In the genomic region with DNA sequence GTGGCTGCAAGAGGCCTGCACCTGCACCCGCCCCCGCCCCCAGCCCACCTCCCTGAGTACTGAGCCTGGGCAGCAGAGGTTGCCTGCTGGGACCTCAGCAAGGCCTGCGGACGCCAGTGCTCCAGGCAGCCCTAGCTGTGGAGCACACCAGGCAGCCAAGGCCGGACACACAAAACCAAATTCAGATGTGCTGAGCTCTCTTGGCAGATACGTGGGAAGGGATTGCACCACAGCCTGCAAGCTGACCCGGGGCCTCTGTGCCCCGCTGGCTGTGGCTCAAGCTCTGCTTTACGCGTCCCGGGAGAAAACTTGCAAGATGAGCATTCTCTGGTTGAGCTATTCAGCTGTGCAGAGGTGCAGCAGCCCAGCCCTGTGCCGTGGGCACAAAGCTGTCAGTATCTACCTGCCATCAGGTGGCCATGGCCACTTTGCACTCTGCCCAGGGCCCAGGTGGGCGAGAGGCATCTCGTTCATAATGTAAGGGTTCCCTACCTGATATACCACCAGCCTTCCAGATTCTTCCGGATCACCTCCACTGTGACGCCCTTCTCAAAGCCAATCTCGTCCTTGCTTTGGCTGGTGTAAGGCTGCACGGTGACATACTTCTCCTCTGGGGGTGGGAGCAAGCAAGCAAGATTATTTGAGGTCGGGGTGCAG, we compare ENCODE assay signal across 11 cellular contexts.
A peak's percentile ranks its signal among the peaks of the same experiment; 100 is the strongest.
DNase-seq lines count a peak whose midpoint lies in the region; ATAC-seq and TF ChIP-seq lines count a peak whose summit lies in the region.
"Had no signal": no experiment of that assay in that cellular context is flagged by ENCODE, and none has a peak within 500 bp of the region (broad histone marks: within the 10 kb centered on the region; RNA-seq: fewer than 3 reads in every experiment).

No MANE protein-coding gene starts in this region.

- H3K9me3 Mint-ChIP-seq in activated naive CD4-positive, alpha-beta T cell treated with anti-CD3 and anti-CD28 coated beads, Interleukin-2, amount 50 U/mL, for 72 hours = no peaks in the 10 kb centered on the region
- H3K9me3 Mint-ChIP-seq: activated T-cell treated with anti-CD3 and anti-CD28 coated beads, Interleukin-2, amount 50 U/mL, for 24 hours had no signal

- 77 to 90% (median 78%) methylated on average over 8 to 19 of the region's 19 CpGs for WGBS in stomach, 5 donors

- peak; percentile 95 for DNase-seq in GM03348 (ENCODE audit: low spot score)
- peak; percentile 85 for DNase-seq in coronary artery (ENCODE audit: low spot score)
- peak in 1 of 2 donors; percentile 79 for DNase-seq in left lung
- peak; percentile 38 for DNase-seq in stomach
- no peak for DNase-seq in activated naive CD4-positive, alpha-beta T cell treated with anti-CD3 and anti-CD28 coated beads, Interleukin-2, amount 50 U/mL, for 72 hours (ENCODE audit: low spot score in 2 of 2)
- DNase-seq in OCI-M2 (lab: John Stamatoyannopoulos, UW; ENCODE audit: unreplicated experiment) = no peak
- no peak for DNase-seq in H4 (ENCODE audit: low spot score)
- DNase-seq in stimulated activated CD4-positive, alpha-beta T cell treated with anti-CD3 and anti-CD28 coated beads, Interleukin-15, amount 100 ng/mL, for 24 hours = no peak
- DNase-seq: activated T-cell treated with anti-CD3 and anti-CD28 coated beads, Interleukin-2, amount 50 U/mL, for 24 hours; cerebellar nuclear complex; NCI-H1436 had no signal

- peaks cover 0 to 5% of the 10 kb centered on the region in 2 donors for H3K36me3 Mint-ChIP-seq in activated naive CD4-positive, alpha-beta T cell treated with anti-CD3 and anti-CD28 coated beads, Interleukin-2, amount 50 U/mL, for 72 hours

- peak overlapping the region in 1 of 2 donors; percentile 28 for H3K27ac Mint-ChIP-seq in activated naive CD4-positive, alpha-beta T cell treated with anti-CD3 and anti-CD28 coated beads, Interleukin-2, amount 50 U/mL, for 72 hours
- H3K27ac Mint-ChIP-seq: activated T-cell treated with anti-CD3 and anti-CD28 coated beads, Interleukin-2, amount 50 U/mL, for 24 hours had no signal

- H3K4me3 ChIP-seq in coronary artery (no peak overlapping the region), left lung (no peak overlapping the region), stomach (no peak overlapping the region)

- ATAC-seq in left lung = peak; percentile 20
- ATAC-seq in activated naive CD4-positive, alpha-beta T cell treated with anti-CD3 and anti-CD28 coated beads, Interleukin-2, amount 50 U/mL, for 72 hours = no peak

- no peak for TF ChIP-seq EP300 in stomach (IDR thresholded peaks at IDR 0.05)

- intact Hi-C loops in left lung (cut with DNase I) (no loop called here), stomach (cut with DNase I; ENCODE audit: low total_unique reads) (no loop called here)

- peak overlapping the region in 1 of 2 donors; percentile 54 for H3K27ac ChIP-seq in coronary artery
- no peak overlapping the region for H3K27ac ChIP-seq in left lung
- peak overlapping the region in 4 of 5 donors; percentile 54 to 68 (median 65) for H3K27ac ChIP-seq in stomach

- no peak for TF ChIP-seq POLR2A in stomach (IDR thresholded peaks at IDR 0.05)

- no peak for TF ChIP-seq CTCF in coronary artery (IDR thresholded peaks at IDR 0.05)
- no peak for TF ChIP-seq CTCF in left lung (IDR thresholded peaks at IDR 0.05)
- TF ChIP-seq CTCF in stomach (IDR thresholded peaks at IDR 0.05) = no peak

- H3K9me3 ChIP-seq in left lung (no peaks in the 10 kb centered on the region), stomach (no peaks in the 10 kb centered on the region)

- no peaks in the 10 kb centered on the region for H3K27me3 ChIP-seq in left lung
- H3K27me3 ChIP-seq in stomach = no peaks in the 10 kb centered on the region

- H3K4me1 ChIP-seq in left lung = peaks cover 11 to 21% of the 10 kb centered on the region in 2 donors
- peaks cover 52 to 82% (median 60%) of the 10 kb centered on the region in 4 donors for H3K4me1 ChIP-seq in stomach

- H3K36me3 ChIP-seq in left lung (peaks cover 0 to 53% of the 10 kb centered on the region in 2 donors), stomach (peaks cover 22 to 91% (median 73%) of the 10 kb centered on the region in 4 donors)

Comparison
In these comparisons a context has a peak if more than half of its experiments do, and no peak if none do; other contexts are left out.
1. DNase-seq: peak in GM03348 (single experiment), coronary artery (single experiment) and stomach (single experiment); none in activated naive CD4-positive, alpha-beta T cell treated with anti-CD3 and anti-CD28 coated beads, Interleukin-2, amount 50 U/mL, for 72 hours (0 of 2), OCI-M2 (single experiment), H4 (single experiment) and stimulated activated CD4-positive, alpha-beta T cell treated with anti-CD3 and anti-CD28 coated beads, Interleukin-15, amount 100 ng/mL, for 24 hours (single experiment).
2. H3K27ac ChIP-seq: peak in stomach (4 of 5); none in left lung (0 of 2).